Comparison of ENCODE assay signal across 30 cellular contexts in genomic region chr17:57315061-57315851, GRCh38. TPM values are rescaled to one million over a fixed set of nuclear protein-coding genes. Genes with fewer than 3 reads are reported as not detected.
A peak's percentile ranks its signal among the peaks of the same experiment; 100 is the strongest.
DNase-seq lines count a peak whose midpoint lies in the region; ATAC-seq lines count a peak whose summit lies in the region.
"Had no signal": no experiment of that assay in that cellular context is flagged by ENCODE, and none has a peak within 500 bp of the region (broad histone marks: within the 10 kb centered on the region; RNA-seq: fewer than 3 reads in every experiment).

No MANE protein-coding gene starts in this region.

- no peak overlapping the region for H2BK5ac ChIP-seq in trophoblast cell (ENCODE audit: low read depth, low read length, poor library complexity)

- WGBS in trophoblast cell (ENCODE audit: extremely low coverage, insufficient coverage, insufficient read length), result no CpG with 5 or more reads among the region's 13 CpGs

- no peak overlapping the region for H3K9ac ChIP-seq in trophoblast cell (ENCODE audit: low read length)

- no peaks in the 10 kb centered on the region for H3K9me3 ChIP-seq in trophoblast cell (ENCODE audit: insufficient read depth, low read depth, low read length)
- H3K9me3 ChIP-seq: ascending aorta, esophagus muscularis mucosa, left lung, neutrophil, testis had no signal

- H3K23ac ChIP-seq in trophoblast cell (ENCODE audit: low read length), result no peak overlapping the region

- H3K4ac ChIP-seq in trophoblast cell (ENCODE audit: low read depth, low read length), result peak overlapping the region; percentile 4

- peaks cover 11 to 16% of the 10 kb centered on the region in 2 experiments for H3K36me3 ChIP-seq in trophoblast cell (ENCODE audit: control insufficient read depth in 1 of 2, insufficient read depth in 2 of 2, low read length in 2 of 2)
- H3K36me3 ChIP-seq: ascending aorta, left lung, neutrophil had no signal

- H3K4me1 Mint-ChIP-seq in activated T-helper 17 cell treated with anti-CD3 and anti-CD28 coated beads, Interleukin-2, amount 50 U/mL, for 72 hours, result peaks cover 11% of the 10 kb centered on the region

- no peaks in the 10 kb centered on the region for H3K27me3 Mint-ChIP-seq in activated T-helper 17 cell treated with anti-CD3 and anti-CD28 coated beads, Interleukin-2, amount 50 U/mL, for 72 hours
- H3K27me3 Mint-ChIP-seq: activated naive CD8-positive, alpha-beta T cell treated with anti-CD3 and anti-CD28 coated beads, Interleukin-2, amount 10 ng/mL, durations not matched to agents 7 days and 5 days; dendritic cell treated with granulocyte-macrophage colony-stimulating factor and Interleukin-4, amounts not matched to agents 40 ng/mL and 50 ng/mL, for 4 days had no signal

- no peaks in the 10 kb centered on the region for H3K79me2 ChIP-seq in trophoblast cell (ENCODE audit: control insufficient read depth, insufficient read depth, low read length, poor library complexity)

- H3K27me3 ChIP-seq in trophoblast cell (ENCODE audit: insufficient read depth, low read length), result no peaks in the 10 kb centered on the region
- H3K27me3 ChIP-seq: ascending aorta, esophagus muscularis mucosa, left lung, neutrophil, testis had no signal

- no peak overlapping the region for H2AFZ ChIP-seq in trophoblast cell (ENCODE audit: insufficient read depth, low read length, poor library complexity)

- H2BK12ac ChIP-seq in trophoblast cell (ENCODE audit: low read length), result no peak overlapping the region

- no peak for ATAC-seq in activated T-helper 17 cell treated with anti-CD3 and anti-CD28 coated beads, Interleukin-2, amount 50 U/mL, for 72 hours (replicated peaks)
- no peak for ATAC-seq in HG02759 (IDR thresholded peaks at IDR 0.05; ENCODE audit: unreplicated experiment)
- ATAC-seq: left lung had no signal

- H3K4me3 Mint-ChIP-seq in activated T-helper 17 cell treated with anti-CD3 and anti-CD28 coated beads, Interleukin-2, amount 50 U/mL, for 72 hours, result no peak overlapping the region
- H3K4me3 Mint-ChIP-seq: activated naive CD8-positive, alpha-beta T cell treated with anti-CD3 and anti-CD28 coated beads, Interleukin-2, amount 10 ng/mL, durations not matched to agents 7 days and 5 days; CD14-positive monocyte; dendritic cell treated with granulocyte-macrophage colony-stimulating factor and Interleukin-4, amounts not matched to agents 40 ng/mL and 50 ng/mL, for 4 days; immature natural killer cell; T-helper 1 cell treated with Interleukin-12 subunit alpha and Interleukin-12 subunit beta and Interleukin-4 antibody, amounts not matched to agents 30 μg/mL and 1 μg/mL, for 36 hours had no signal

- H4K91ac ChIP-seq in trophoblast cell (ENCODE audit: low read depth, low read length), result no peak overlapping the region

- H3K14ac ChIP-seq in trophoblast cell (ENCODE audit: low read length), result no peak overlapping the region

- H3K4me1 ChIP-seq in trophoblast cell (ENCODE audit: control insufficient read depth in 1 of 2, insufficient read depth in 2 of 2, low read length in 2 of 2), result peaks cover 6% of the 10 kb centered on the region in 2 experiments
- H3K4me1 ChIP-seq: ascending aorta, esophagus muscularis mucosa, left lung had no signal

- no peaks in the 10 kb centered on the region for H3K79me1 ChIP-seq in trophoblast cell (ENCODE audit: low read length)

- H2BK120ac ChIP-seq in trophoblast cell (ENCODE audit: insufficient read depth, low read length, poor library complexity), result no peak overlapping the region

- H3K27ac Mint-ChIP-seq in activated T-helper 17 cell treated with anti-CD3 and anti-CD28 coated beads, Interleukin-2, amount 50 U/mL, for 72 hours, result peak overlapping the region; percentile 22
- H3K27ac Mint-ChIP-seq: activated naive CD8-positive, alpha-beta T cell treated with anti-CD3 and anti-CD28 coated beads, Interleukin-2, amount 10 ng/mL, durations not matched to agents 7 days and 5 days; CD14-positive monocyte; dendritic cell treated with granulocyte-macrophage colony-stimulating factor and Interleukin-4, amounts not matched to agents 40 ng/mL and 50 ng/mL, for 4 days; immature natural killer cell; T-helper 1 cell treated with Interleukin-12 subunit alpha and Interleukin-12 subunit beta and Interleukin-4 antibody, amounts not matched to agents 30 μg/mL and 1 μg/mL, for 36 hours had no signal

- no peaks in the 10 kb centered on the region for H3K9me3 Mint-ChIP-seq in activated T-helper 17 cell treated with anti-CD3 and anti-CD28 coated beads, Interleukin-2, amount 50 U/mL, for 72 hours
- H3K9me3 Mint-ChIP-seq: activated naive CD8-positive, alpha-beta T cell treated with anti-CD3 and anti-CD28 coated beads, Interleukin-2, amount 10 ng/mL, durations not matched to agents 7 days and 5 days; CD14-positive monocyte; dendritic cell treated with granulocyte-macrophage colony-stimulating factor and Interleukin-4, amounts not matched to agents 40 ng/mL and 50 ng/mL, for 4 days; immature natural killer cell; T-helper 1 cell treated with Interleukin-12 subunit alpha and Interleukin-12 subunit beta and Interleukin-4 antibody, amounts not matched to agents 30 μg/mL and 1 μg/mL, for 36 hours had no signal

- H3K4me3 ChIP-seq in trophoblast cell (ENCODE audit: low read depth, low read length), result no peak overlapping the region
- H3K4me3 ChIP-seq: ascending aorta, esophagus muscularis mucosa, left lung, testis had no signal

- peaks cover 62% of the 10 kb centered on the region for H3K36me3 Mint-ChIP-seq in activated T-helper 17 cell treated with anti-CD3 and anti-CD28 coated beads, Interleukin-2, amount 50 U/mL, for 72 hours (ENCODE audit: low read depth)

- no peak overlapping the region for H3K18ac ChIP-seq in trophoblast cell (ENCODE audit: low read length)

- no peak overlapping the region for H4K8ac ChIP-seq in trophoblast cell (ENCODE audit: low read depth, low read length)

- H3K4me2 ChIP-seq in trophoblast cell (ENCODE audit: low read length), result no peak overlapping the region

- DNase-seq in DMS53 (lab: John Stamatoyannopoulos, UW) (peak; percentile 4), DMS53 treated with DMSO at 0.1 percent for 48 hours (lab: John Stamatoyannopoulos, UW; ENCODE audit: unreplicated experiment) (no peak), NCI-H146 treated with DMSO at 0.1 percent for 48 hours (lab: John Stamatoyannopoulos, UW; ENCODE audit: unreplicated experiment) (peak; percentile 39), trophoblast cell (peak in 1 of 2 donors; percentile 31), nucleus accumbens (lab: John Stamatoyannopoulos, UW) (no peak), germinal center (ENCODE audit: low spot score) (no peak)
- DNase-seq: activated CD4-positive, alpha-beta T cell treated with anti-CD3 and anti-CD28 coated beads for 1 hour; activated gamma-delta T cell; activated naive CD8-positive, alpha-beta T cell treated with anti-CD3 and anti-CD28 coated beads, Interleukin-2, amount 10 ng/mL, durations not matched to agents 7 days and 5 days; activated T-cell treated with anti-CD3 and anti-CD28 coated beads for 4 hours; foreskin melanocyte; HCEC 1CT; hippocampal formation; immature natural killer cell; KBM-7; left lung; mesendoderm; NCI-H1436; RPMI8226; stimulated activated naive CD4-positive, alpha-beta T cell treated with Interleukin-2 at 50 U/mL for 16 hours; testis had no signal

- H2AK5ac ChIP-seq in trophoblast cell (ENCODE audit: low read length), result no peak overlapping the region

- H4K12ac ChIP-seq in trophoblast cell (ENCODE audit: low read depth, low read length), result no peak overlapping the region

- H3K27ac ChIP-seq in trophoblast cell (ENCODE audit: low read depth, low read length), result no peak overlapping the region
- H3K27ac ChIP-seq: 22Rv1, ascending aorta, esophagus muscularis mucosa, left lung, neutrophil, testis had no signal

RNA-seq across cellular contexts. Expression of gene MSI2, which starts 58.9 kb away (rescaled TPM):
- total RNA-seq in activated T-helper 17 cell treated with anti-CD3 and anti-CD28 coated beads, Interleukin-2, amount 50 U/mL, for 72 hours, result 100 to 1,000 TPM in 1 of 2 donors, 10 to 100 TPM in 1; 96.3 to 128 TPM
- 41.6 and 44.9 TPM in 2 replicates for polyA plus RNA-seq in trophoblast cell (2013)

Comparison
In these comparisons a context has a peak if more than half of its experiments do, and no peak if none do; other contexts are left out.
1. DNase-seq: peak in DMS53 (single experiment) and NCI-H146 treated with DMSO at 0.1 percent for 48 hours (single experiment); none in DMS53 treated with DMSO at 0.1 percent for 48 hours (single experiment), nucleus accumbens (0 of 56) and germinal center (single experiment).